ENCODE assay signal across 9 cellular contexts in genomic region chr6:28266962-28267694, GRCh38. TPM values are rescaled to one million over a fixed set of nuclear protein-coding genes. Genes with fewer than 3 reads are reported as not detected.
DNase-seq lines count a peak whose midpoint lies in the region; ATAC-seq lines count a peak whose summit lies in the region.
"Had no signal": no experiment of that assay in that cellular context is flagged by ENCODE, and none has a peak within 500 bp of the region (broad histone marks: within the 10 kb centered on the region; RNA-seq: fewer than 3 reads in every experiment).

Gene ZSCAN26, plus strand, starts transcription at chr6:28267143. Its CDS starts 4,777 bp downstream, at chr6:28271920.

- H4K20me1 ChIP-seq in BLaER1 treated with 17β-estradiol and CSF1 and Interleukin-3, amounts not matched to agents 10 nM and 100 nM, result no peaks in the 10 kb centered on the region

- H3K9me3 Mint-ChIP-seq in activated CD4-positive, alpha-beta T cell treated with anti-CD3 and anti-CD28 coated beads, Interleukin-2, amount 10 ng/mL, durations not matched to agents 24 days and 14 days, result no peaks in the 10 kb centered on the region
- H3K9me3 Mint-ChIP-seq: dendritic cell treated with granulocyte-macrophage colony-stimulating factor and Interleukin-4, amounts not matched to agents 40 ng/mL and 50 ng/mL, for 4 days had no signal

- ATAC-seq in HG03442 (IDR thresholded peaks at IDR 0.05; ENCODE audit: unreplicated experiment), result peak; percentile 87

- peak; percentile 70 for DNase-seq in GM19240 (ENCODE audit: insufficient read length, low spot score)
- peak; percentile 87 for DNase-seq in NCI-H510A treated with DMSO at 0.1 percent for 48 hours (lab: John Stamatoyannopoulos, UW)
- DNase-seq in activated CD4-positive, alpha-beta T cell treated with anti-CD3 and anti-CD28 coated beads, Interleukin-2, amount 10 ng/mL, durations not matched to agents 24 days and 14 days, result peak; percentile 96
- DNase-seq in cortex of kidney (lab: John Stamatoyannopoulos, UW), result peak; percentile 11
- DNase-seq in stimulated activated CD4-positive, alpha-beta T cell treated with anti-CD3 and anti-CD28 coated beads, Interleukin-1b, Interleukin-23, amount 100 ng/mL, for 4 hours (ENCODE audit: low read depth in 2 of 2), result peak; percentile 78 to 84

- no peaks in the 10 kb centered on the region for H3K27me3 ChIP-seq in BLaER1 treated with 17β-estradiol and CSF1 and Interleukin-3, amounts not matched to agents 10 nM and 100 nM
- no peaks in the 10 kb centered on the region for H3K27me3 ChIP-seq in layer of hippocampus (ENCODE audit: control insufficient read depth, insufficient read depth, low read length)

- peak within 1 kb of the TSS; percentile 68 to 82 (median 74) for H3K4me3 ChIP-seq in BLaER1 treated with 17β-estradiol and CSF1 and Interleukin-3, amounts not matched to agents 10 nM and 100 nM

- H3K4me1 ChIP-seq in BLaER1 treated with 17β-estradiol and CSF1 and Interleukin-3, amounts not matched to agents 10 nM and 100 nM, result peaks cover 20 to 36% (median 24%) of the 10 kb centered on the region in 10 experiments

- H3K27ac Mint-ChIP-seq in activated CD4-positive, alpha-beta T cell treated with anti-CD3 and anti-CD28 coated beads, Interleukin-2, amount 10 ng/mL, durations not matched to agents 24 days and 14 days, result no peak within 1 kb of the TSS
- H3K27ac Mint-ChIP-seq: dendritic cell treated with granulocyte-macrophage colony-stimulating factor and Interleukin-4, amounts not matched to agents 40 ng/mL and 50 ng/mL, for 4 days had no signal

- intact Hi-C loops in activated CD4-positive, alpha-beta T cell treated with anti-CD3 and anti-CD28 coated beads, Interleukin-2, amount 10 ng/mL, durations not matched to agents 24 days and 14 days (cut with micrococcal nuclease), result loop anchor here (1.0 to 5.0 kb wide), 6 partner anchors 14 to 142 kb away; partner anchors contain the start of genes PGBD1, ZKSCAN3, ZKSCAN4 and ZSCAN12

- H3K36me3 ChIP-seq in BLaER1 treated with 17β-estradiol and CSF1 and Interleukin-3, amounts not matched to agents 10 nM and 100 nM, result peaks cover 5 to 13% (median 9%) of the 10 kb centered on the region in 11 experiments

- H3K4me2 ChIP-seq in BLaER1 treated with 17β-estradiol and CSF1 and Interleukin-3, amounts not matched to agents 10 nM and 100 nM, result peak within 1 kb of the TSS; percentile 75 to 95 (median 87)

- H3K27me3 Mint-ChIP-seq in activated CD4-positive, alpha-beta T cell treated with anti-CD3 and anti-CD28 coated beads, Interleukin-2, amount 10 ng/mL, durations not matched to agents 24 days and 14 days, result peaks cover 9% of the 10 kb centered on the region
- H3K27me3 Mint-ChIP-seq: dendritic cell treated with granulocyte-macrophage colony-stimulating factor and Interleukin-4, amounts not matched to agents 40 ng/mL and 50 ng/mL, for 4 days had no signal

- peaks cover 11% of the 10 kb centered on the region for H3K4me1 Mint-ChIP-seq in activated CD4-positive, alpha-beta T cell treated with anti-CD3 and anti-CD28 coated beads, Interleukin-2, amount 10 ng/mL, durations not matched to agents 24 days and 14 days

- H3K9ac ChIP-seq in BLaER1 treated with 17β-estradiol and CSF1 and Interleukin-3, amounts not matched to agents 10 nM and 100 nM, result peak within 1 kb of the TSS; percentile 80 to 90 (median 85)

- H3K36me3 Mint-ChIP-seq in activated CD4-positive, alpha-beta T cell treated with anti-CD3 and anti-CD28 coated beads, Interleukin-2, amount 10 ng/mL, durations not matched to agents 24 days and 14 days (ENCODE audit: low read depth), result peaks cover 2% of the 10 kb centered on the region

- peak within 1 kb of the TSS; percentile 72 to 88 (median 84) for H3K27ac ChIP-seq in BLaER1 treated with 17β-estradiol and CSF1 and Interleukin-3, amounts not matched to agents 10 nM and 100 nM
- peak within 1 kb of the TSS; percentile 73 for H3K27ac ChIP-seq in layer of hippocampus (ENCODE audit: low read depth, low read length)

- no peak within 1 kb of the TSS for H3K4me3 Mint-ChIP-seq in activated CD4-positive, alpha-beta T cell treated with anti-CD3 and anti-CD28 coated beads, Interleukin-2, amount 10 ng/mL, durations not matched to agents 24 days and 14 days
- H3K4me3 Mint-ChIP-seq: dendritic cell treated with granulocyte-macrophage colony-stimulating factor and Interleukin-4, amounts not matched to agents 40 ng/mL and 50 ng/mL, for 4 days had no signal

- H3K9me3 ChIP-seq in BLaER1 treated with 17β-estradiol and CSF1 and Interleukin-3, amounts not matched to agents 10 nM and 100 nM (replicated peaks in 1 of 11), result no peaks in the 10 kb centered on the region

RNA-seq across cellular contexts. Expression of gene ZSCAN26, which starts in this region (rescaled TPM):
- total RNA-seq in activated CD4-positive, alpha-beta T cell treated with anti-CD3 and anti-CD28 coated beads, Interleukin-2, amount 10 ng/mL, durations not matched to agents 24 days and 14 days, result 5.9 and 7.7 TPM in 2 replicates

Comparison
In these comparisons a context has a peak if more than half of its experiments do, and no peak if none do; other contexts are left out.
1. Peak in every context shown above with its lines: DNase-seq, ATAC-seq, H3K4me3 ChIP-seq and H3K27ac ChIP-seq.
2. DNase-seq: peak in every context shown above with its lines; median percentile 96 in activated CD4-positive, alpha-beta T cell treated with anti-CD3 and anti-CD28 coated beads, Interleukin-2, amount 10 ng/mL, durations not matched to agents 24 days and 14 days; 87 in NCI-H510A treated with DMSO at 0.1 percent for 48 hours; 81 in stimulated activated CD4-positive, alpha-beta T cell treated with anti-CD3 and anti-CD28 coated beads, Interleukin-1b, Interleukin-23, amount 100 ng/mL, for 4 hours; 70 in GM19240; 11 in cortex of kidney.